8 cellular contexts compared by ENCODE assay signal in the genomic region with DNA sequence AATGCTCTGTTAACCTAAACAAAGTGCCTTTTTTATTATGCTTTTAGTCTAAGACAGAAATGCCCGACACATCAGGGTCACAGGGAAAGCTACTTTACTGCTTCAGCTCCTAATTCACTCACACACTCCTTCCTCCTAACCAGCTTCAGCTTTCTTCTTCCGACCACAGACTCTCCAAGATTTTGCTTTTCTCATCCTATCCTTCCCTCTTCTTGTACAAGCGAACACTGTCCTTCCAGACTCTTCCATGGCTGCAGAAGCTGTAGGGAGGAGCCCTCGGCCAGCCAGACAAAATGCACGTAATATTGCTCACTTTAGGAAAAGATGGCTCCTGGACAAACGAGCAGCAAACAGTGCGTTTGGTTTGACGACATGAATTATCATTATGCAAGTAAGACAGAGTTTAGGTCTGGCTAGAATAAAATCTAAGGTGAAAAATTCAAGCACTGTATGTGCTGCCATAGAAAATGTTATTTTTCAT. TPM values are rescaled to one million over a fixed set of nuclear protein-coding genes. Genes with fewer than 3 reads are reported as not detected.
DNase-seq lines count a peak whose midpoint lies in the region; ATAC-seq and TF ChIP-seq lines count a peak whose summit lies in the region.

No MANE protein-coding gene starts in this region.

- intact Hi-C loops in dorsolateral prefrontal cortex (cut with DNase I) (loop anchor here (2.0 to 10.0 kb wide), 9 partner anchors 48 to 590 kb away; partner anchors contain the start of genes HNRNPA3 (in 1 of the 2) and NFE2L2 (in 1 of the 2)), mucosa of descending colon (cut with DNase I, micrococcal nuclease) (loop anchor here (5.0 to 10.0 kb wide), 3 partner anchors 97 to 250 kb away; partner anchors contain the start of gene NFE2L2 (in 1 of the 2))

- peak; percentile 66 for DNase-seq in NCI-H2107 treated with DMSO at 0.1 percent for 48 hours (lab: John Stamatoyannopoulos, UW; ENCODE audit: unreplicated experiment)
- DNase-seq in NCI-H2107 (lab: John Stamatoyannopoulos, UW) = no peak
- DNase-seq in NCI-H748 treated with DMSO at 0.1 percent for 48 hours (lab: John Stamatoyannopoulos, UW) = peak; percentile 51
- peak in 4 of 10 donors; percentile 40 to 65 (median 48) for DNase-seq in dorsolateral prefrontal cortex
- DNase-seq in mucosa of descending colon = peak in 2 of 3 donors; percentile 38 to 55

- H3K9me3 ChIP-seq in mucosa of descending colon = no peaks in the 10 kb centered on the region

- peaks cover 24% of the 10 kb centered on the region for H3K4me1 ChIP-seq in mucosa of descending colon (ENCODE audit: low read depth)

- H3K4me3 ChIP-seq in dorsolateral prefrontal cortex = peak overlapping the region; percentile 21 to 75 (median 56)
- no peak overlapping the region for H3K4me3 ChIP-seq in mucosa of descending colon

- no peaks in the 10 kb centered on the region for H3K36me3 ChIP-seq in mucosa of descending colon (ENCODE audit: low read depth)

- peak overlapping the region; percentile 70 to 100 (median 97) for H3K27ac ChIP-seq in dorsolateral prefrontal cortex

- H3K27me3 ChIP-seq in dorsolateral prefrontal cortex = no peaks in the 10 kb centered on the region

- ATAC-seq in mucosa of descending colon = peak; percentile 54
- no peak for ATAC-seq in HG03571 (IDR thresholded peaks at IDR 0.05; ENCODE audit: unreplicated experiment)
- no peak for ATAC-seq in GM18498 (IDR thresholded peaks at IDR 0.05; ENCODE audit: unreplicated experiment)
- no peak for ATAC-seq in HG03097 (IDR thresholded peaks at IDR 0.05; ENCODE audit: low FRiP score, unreplicated experiment)

- TF ChIP-seq CTCF in dorsolateral prefrontal cortex (IDR thresholded peaks at IDR 0.05 in 54 of 56, conservative IDR thresholded peaks at IDR 0.05 in 2 of 56; ENCODE audit: low read depth in 1 of 56, partially characterized antibody in 56 of 56) (peak in 1 of 56 donors; percentile 3), mucosa of descending colon (IDR thresholded peaks at IDR 0.05) (no peak)

RNA-seq across cellular contexts. Expression of gene HNRNPA3, which starts 47.5 kb away (rescaled TPM):
- total RNA-seq in dorsolateral prefrontal cortex (100 to 1,000 TPM; 105 to 187 (median 137) TPM), mucosa of descending colon (100 to 1,000 TPM; 133 to 169 (median 151) TPM)
